In the genomic region with DNA sequence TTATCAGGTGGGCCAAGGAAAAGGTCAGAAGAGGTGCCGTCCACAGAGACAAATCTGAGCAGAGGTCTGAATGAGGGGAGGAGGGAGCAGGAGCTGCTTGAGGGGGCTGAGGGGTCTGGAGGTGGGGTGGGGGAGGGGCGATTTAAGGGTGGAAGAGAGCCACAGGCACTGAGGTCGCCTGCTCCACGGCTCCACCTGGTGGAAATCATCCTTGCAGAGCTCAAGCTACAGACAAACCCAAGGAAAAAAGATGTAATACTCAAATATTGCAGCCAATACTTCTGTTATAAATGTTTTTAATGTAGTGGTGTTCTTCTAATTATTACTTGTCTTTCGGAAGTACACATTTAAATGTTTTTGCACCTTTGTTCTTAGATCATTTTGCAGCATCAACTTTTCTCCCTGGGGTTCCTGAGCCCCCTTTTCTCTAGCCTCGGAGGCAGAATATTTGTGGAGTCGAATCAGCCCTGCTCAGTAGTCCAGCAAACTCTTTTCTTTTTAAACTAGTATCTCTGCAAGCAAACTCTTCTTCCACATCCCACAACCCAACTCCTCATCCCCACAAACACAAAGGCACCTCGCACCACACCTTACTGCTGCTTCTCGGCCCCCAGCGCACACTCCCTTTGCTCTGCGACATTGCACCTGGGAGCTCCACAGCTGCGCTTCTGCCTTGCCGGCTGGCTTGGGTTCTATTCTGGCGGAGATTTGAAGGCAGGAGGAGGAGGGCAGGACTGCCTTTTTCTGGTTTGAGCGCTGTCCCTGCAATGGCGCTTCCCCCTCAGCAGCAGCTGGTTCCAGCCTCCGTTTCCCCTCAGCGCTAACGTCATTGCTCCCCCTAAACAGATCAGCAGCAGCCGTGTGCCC, we compare ENCODE assay signal across 9 cellular contexts. TPM values are rescaled to one million over a fixed set of nuclear protein-coding genes. Genes with fewer than 3 reads are reported as not detected.
DNase-seq lines count a peak whose midpoint lies in the region; ATAC-seq and TF ChIP-seq lines count a peak whose summit lies in the region.
"Had no signal": no experiment of that assay in that cellular context is flagged by ENCODE, and none has a peak within 500 bp of the region (broad histone marks: within the 10 kb centered on the region; RNA-seq: fewer than 3 reads in every experiment).

No MANE protein-coding gene starts in this region.

- no peak overlapping the region for H3K27ac ChIP-seq in gastrocnemius medialis

- no peak overlapping the region for H3K4me3 Mint-ChIP-seq in chondrocyte (ENCODE audit: unreplicated experiment)
- no peak overlapping the region for H3K4me3 Mint-ChIP-seq in progenitor cell of endocrine pancreas (ENCODE audit: low read depth)
- no peak overlapping the region for H3K4me3 Mint-ChIP-seq in immature natural killer cell
- H3K4me3 Mint-ChIP-seq: stimulated activated naive B cell treated with anti-CD40 and anti-IgM and Interleukin-4, amounts not matched to agents 10 μg/mL and 1 μg/mL and 100 μg/mL, for 72 hours had no signal

- H3K27ac Mint-ChIP-seq in chondrocyte (ENCODE audit: unreplicated experiment) = no peak overlapping the region
- no peak overlapping the region for H3K27ac Mint-ChIP-seq in progenitor cell of endocrine pancreas
- H3K27ac Mint-ChIP-seq in immature natural killer cell = no peak overlapping the region
- H3K27ac Mint-ChIP-seq: stimulated activated naive B cell treated with anti-CD40 and anti-IgM and Interleukin-4, amounts not matched to agents 10 μg/mL and 1 μg/mL and 100 μg/mL, for 72 hours had no signal

- no peaks in the 10 kb centered on the region for H3K4me1 ChIP-seq in gastrocnemius medialis

- no peaks in the 10 kb centered on the region for H3K27me3 ChIP-seq in gastrocnemius medialis

- DNase-seq in AML-193 (lab: John Stamatoyannopoulos, UW) = peak; percentile 25 to 28
- peak; percentile 47 for DNase-seq in NCI-H460 (ENCODE audit: extremely low read depth, low read depth)
- no peak for DNase-seq in chondrocyte (ENCODE audit: low spot score)
- peak; percentile 24 for DNase-seq in progenitor cell of endocrine pancreas (ENCODE audit: low spot score, unreplicated experiment)
- DNase-seq in immature natural killer cell = no peak
- no peak for DNase-seq in gastrocnemius medialis
- DNase-seq: stimulated activated naive B cell treated with anti-CD40 and anti-IgM and Interleukin-4, amounts not matched to agents 10 μg/mL and 1 μg/mL and 100 μg/mL, for 72 hours had no signal

- H3K36me3 ChIP-seq in gastrocnemius medialis = no peaks in the 10 kb centered on the region

- intact Hi-C loops in gastrocnemius medialis (cut with DNase I; ENCODE audit: low total_unique reads) = no loop called here

- peaks cover 3% of the 10 kb centered on the region for H3K9me3 Mint-ChIP-seq in chondrocyte (ENCODE audit: low read depth)
- no peaks in the 10 kb centered on the region for H3K9me3 Mint-ChIP-seq in progenitor cell of endocrine pancreas (ENCODE audit: low read depth)
- peaks cover 0 to 2% (median 0%) of the 10 kb centered on the region in 6 donors for H3K9me3 Mint-ChIP-seq in immature natural killer cell
- H3K9me3 Mint-ChIP-seq: stimulated activated naive B cell treated with anti-CD40 and anti-IgM and Interleukin-4, amounts not matched to agents 10 μg/mL and 1 μg/mL and 100 μg/mL, for 72 hours had no signal

- H3K4me3 ChIP-seq in GM12875 (ENCODE audit: low read depth, low read length) (no peak overlapping the region), gastrocnemius medialis (no peak overlapping the region)

- H3K36me3 Mint-ChIP-seq in chondrocyte (ENCODE audit: low read depth) = peaks cover 1% of the 10 kb centered on the region
- H3K36me3 Mint-ChIP-seq in progenitor cell of endocrine pancreas (ENCODE audit: insufficient read depth) = no peaks in the 10 kb centered on the region
- H3K36me3 Mint-ChIP-seq in immature natural killer cell = no peaks in the 10 kb centered on the region
- H3K36me3 Mint-ChIP-seq: stimulated activated naive B cell treated with anti-CD40 and anti-IgM and Interleukin-4, amounts not matched to agents 10 μg/mL and 1 μg/mL and 100 μg/mL, for 72 hours had no signal

- H3K9me3 ChIP-seq in gastrocnemius medialis = no peaks in the 10 kb centered on the region

- TF ChIP-seq CTCF in GM12875 (IDR thresholded peaks at IDR 0.05; ENCODE audit: borderline replicate concordance, insufficient read depth, low read depth, low read length) = peak; percentile 52; the same call in 1 of the 2 replicates
- TF ChIP-seq CTCF in chondrocyte (IDR thresholded peaks at IDR 0.05) = peak; percentile 79
- TF ChIP-seq CTCF in progenitor cell of endocrine pancreas (IDR thresholded peaks at IDR 0.05; ENCODE audit: unreplicated experiment) = peak; percentile 62
- TF ChIP-seq CTCF in gastrocnemius medialis (IDR thresholded peaks at IDR 0.05 in 4 of 5, conservative IDR thresholded peaks at IDR 0.05 in 1 of 5) = no peak

- in situ Hi-C loops in gastrocnemius medialis (cut with MboI; ENCODE audit: low sequenced_read_pairs in 4 of 4) = no loop called here

- H3K4me1 Mint-ChIP-seq in chondrocyte (ENCODE audit: low read depth) = no peaks in the 10 kb centered on the region
- no peaks in the 10 kb centered on the region for H3K4me1 Mint-ChIP-seq in progenitor cell of endocrine pancreas (ENCODE audit: low read depth)
- H3K4me1 Mint-ChIP-seq in immature natural killer cell = no peaks in the 10 kb centered on the region
- H3K4me1 Mint-ChIP-seq: stimulated activated naive B cell treated with anti-CD40 and anti-IgM and Interleukin-4, amounts not matched to agents 10 μg/mL and 1 μg/mL and 100 μg/mL, for 72 hours had no signal

- no peak for TF ChIP-seq POLR2A in gastrocnemius medialis (IDR thresholded peaks at IDR 0.05)

- H3K27me3 Mint-ChIP-seq in chondrocyte (ENCODE audit: low read depth) = peaks cover 9% of the 10 kb centered on the region
- peaks cover 32% of the 10 kb centered on the region for H3K27me3 Mint-ChIP-seq in progenitor cell of endocrine pancreas
- peaks cover 0 to 7% (median 4%) of the 10 kb centered on the region in 3 donors for H3K27me3 Mint-ChIP-seq in immature natural killer cell (ENCODE audit: low read depth in 3 of 3)

- ATAC-seq in GM18873 (IDR thresholded peaks at IDR 0.05; ENCODE audit: low FRiP score, unreplicated experiment) = no peak
- no peak for ATAC-seq in gastrocnemius medialis

RNA-seq across cellular contexts. Expression of gene TFAP2A, which starts 51.0 kb away (rescaled TPM):
- total RNA-seq in NCI-H460 (2014; rRNA removed; shearing (Covaris generic)) = 13.6 and 14.2 TPM in 2 replicates
- polyA plus RNA-seq in NCI-H460 (2014; cell fraction: nucleus; rRNA removed) = 13.8 and 17.3 TPM in 2 replicates
- total RNA-seq in chondrocyte = 0.74 to 26.6 TPM (median 1.4 TPM) in 3 replicates
- 4.7 and 10.0 TPM in 2 replicates for total RNA-seq in progenitor cell of endocrine pancreas
- polyA plus RNA-seq in immature natural killer cell = not detected
- not detected for total RNA-seq in gastrocnemius medialis

RNA-seq across cellular contexts. Expression of gene GCNT2, which starts 55.3 kb away (rescaled TPM):
- total RNA-seq in NCI-H460 (2014; rRNA removed; shearing (Covaris generic)) = 34.4 TPM in 2 replicates
- 17.4 and 18.9 TPM in 2 replicates for polyA plus RNA-seq in NCI-H460 (2014; cell fraction: nucleus; rRNA removed)
- total RNA-seq in chondrocyte (0.12 to 0.67 TPM (median 0.44 TPM) in 3 replicates), progenitor cell of endocrine pancreas (8.2 and 12.3 TPM in 2 replicates), gastrocnemius medialis (1 to 10 TPM in 2 of 4 donors, under 1 TPM in 2; 0.27 to 1.9 (median 0.81) TPM)
- under 1 TPM in 2 of 3 donors, not detected in 1; 0.47 to 0.64 TPM for polyA plus RNA-seq in immature natural killer cell

Comparison
In these comparisons a context has a peak if more than half of its experiments do, and no peak if none do; other contexts are left out.
1. DNase-seq: peak in AML-193 (2 of 2), NCI-H460 (single experiment) and progenitor cell of endocrine pancreas (single experiment); none in chondrocyte (single experiment), immature natural killer cell (0 of 3) and gastrocnemius medialis (0 of 2).
2. CTCF ChIP-seq: peak in GM12875 (single experiment), chondrocyte (single experiment) and progenitor cell of endocrine pancreas (single experiment); none in gastrocnemius medialis (0 of 5).